In the genomic region with DNA sequence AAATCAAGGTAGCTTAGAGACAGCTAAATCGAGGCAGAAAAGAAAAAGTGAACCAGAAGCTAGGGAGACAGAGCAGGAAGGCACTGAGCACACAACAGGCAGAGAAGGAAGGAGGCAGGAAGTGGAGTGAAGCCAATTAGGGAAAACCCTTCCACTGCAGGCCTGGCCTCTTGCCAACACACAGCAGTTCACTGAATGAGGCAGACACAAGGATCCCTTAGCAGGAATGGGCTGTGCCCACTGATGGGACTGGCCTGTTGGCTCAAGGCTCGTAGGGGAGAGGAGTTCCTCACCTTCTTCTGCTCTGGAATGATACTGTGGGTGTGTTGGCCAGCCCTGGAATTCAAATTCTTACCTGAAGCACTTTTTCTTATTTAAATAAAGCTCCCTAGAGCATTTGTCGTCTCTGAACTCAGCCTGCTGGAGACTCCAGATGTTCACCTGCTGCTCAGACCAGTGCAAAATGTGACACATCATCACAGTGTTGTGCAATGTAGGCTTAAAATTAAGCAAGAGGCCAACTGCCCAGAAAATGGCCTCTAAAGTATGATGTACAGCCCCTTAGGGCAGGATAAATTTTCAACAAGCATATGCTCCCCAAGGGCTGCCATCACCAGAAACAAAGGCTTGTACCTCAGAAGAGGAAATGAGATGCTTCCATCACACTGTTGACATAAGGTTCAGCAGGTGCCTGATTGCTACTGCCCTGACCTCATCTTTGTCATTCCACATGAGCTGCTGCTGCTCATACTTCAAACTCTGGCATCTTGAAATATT, we compare ENCODE assay signal across 9 cellular contexts.
A peak's percentile ranks its signal among the peaks of the same experiment; 100 is the strongest.
DNase-seq lines count a peak whose midpoint lies in the region; ATAC-seq, FAIRE-seq and TF ChIP-seq lines count a peak whose summit lies in the region.
"Had no signal": no experiment of that assay in that cellular context is flagged by ENCODE, and none has a peak within 500 bp of the region (broad histone marks: within the 10 kb centered on the region; RNA-seq: fewer than 3 reads in every experiment).

No MANE protein-coding gene starts in this region.

- BruUV-seq in IMR-90 (replicated peaks; lab: Mats Ljungman, UMichigan) = no TSS peak

- no peak overlapping the region for H3K56ac ChIP-seq in IMR-90 (ENCODE audit: extremely low read depth, insufficient read depth, low read length)

- H3K9me1 ChIP-seq in IMR-90 (ENCODE audit: insufficient read depth, low read length) = 0 out of 2 replicates have a peak, but pooled peaks cover 4% of the 10 kb centered on the region

- no peak overlapping the region for H2BK20ac ChIP-seq in IMR-90 (ENCODE audit: low read depth, low read length)

- dilution Hi-C loops in IMR-90 (cut with HindIII; ENCODE audit: low sequenced_read_pairs, unreplicated experiment) = no loop called here

- no peak overlapping the region for H3K4ac ChIP-seq in IMR-90 (ENCODE audit: low read depth, low read length)

- no peak overlapping the region for H3K4me3 ChIP-seq in IMR-90 (ENCODE audit: insufficient read depth, low read depth, low read length)
- no peak overlapping the region for H3K4me3 ChIP-seq in kidney (ENCODE audit: low read length in 2 of 2)

- in situ Hi-C loops in IMR-90 (cut with MboI; ENCODE audit: low sequenced_read_pairs) = no loop called here

- ATAC-seq in IMR-90 (ENCODE audit: low read depth) (no peak), GM21723 (IDR thresholded peaks at IDR 0.05; ENCODE audit: unreplicated experiment) (no peak), HG03520 (IDR thresholded peaks at IDR 0.05; ENCODE audit: unreplicated experiment) (no peak)

- DNase-seq in COR-L47 (lab: John Stamatoyannopoulos, UW) = peak; percentile 70
- peak; percentile 16 for DNase-seq in IMR-90
- peak; percentile 10 for DNase-seq in UCSD-AML1 (lab: John Stamatoyannopoulos, UW; ENCODE audit: unreplicated experiment)
- DNase-seq in kidney = peak; percentile 73
- no peak for DNase-seq in NCI-H446 treated with DMSO at 0.1 percent for 48 hours (lab: John Stamatoyannopoulos, UW)
- DNase-seq in ecto neural progenitor cell (ENCODE audit: low spot score) = no peak
- DNase-seq: activated naive CD4-positive, alpha-beta T cell had no signal

- H3K9me3 ChIP-seq in IMR-90 (ENCODE audit: control insufficient read depth, insufficient read depth, low read length) (no peaks in the 10 kb centered on the region), kidney (ENCODE audit: control insufficient read depth in 1 of 2, low read length in 2 of 2) (no peaks in the 10 kb centered on the region)

- H3K27me3 ChIP-seq in IMR-90 (ENCODE audit: control insufficient read depth, insufficient read depth, low read length) = no peaks in the 10 kb centered on the region

- H3K36me3 ChIP-seq in IMR-90 (ENCODE audit: control insufficient read depth, insufficient read depth, low read length) (no peaks in the 10 kb centered on the region), kidney (ENCODE audit: control insufficient read depth in 1 of 2, insufficient read depth in 2 of 2, low read length in 2 of 2) (no peaks in the 10 kb centered on the region)

- no peak for TF ChIP-seq CTCF in IMR-90 (conservative IDR thresholded peaks at IDR 0.05; ENCODE audit: low read depth, low read length)
- no peak for TF ChIP-seq CTCF in kidney (IDR thresholded peaks at IDR 0.05; ENCODE audit: borderline replicate concordance, extremely low read depth, insufficient read depth)

- no peak overlapping the region for H4K8ac ChIP-seq in IMR-90 (ENCODE audit: low read depth in 2 of 2, low read length in 2 of 2)

- intact Hi-C loops in IMR-90 (cut with micrococcal nuclease) = no loop called here
- intact Hi-C loops in kidney (cut with DNase I) = no loop called here

- no peaks in the 10 kb centered on the region for H4K20me1 ChIP-seq in IMR-90 (ENCODE audit: insufficient read depth, low read length)

- H4K91ac ChIP-seq in IMR-90 (ENCODE audit: insufficient read depth, low read depth, low read length) = no peak overlapping the region

- peak overlapping the region; percentile 50 for H2AK9ac ChIP-seq in IMR-90 (replicated peaks; ENCODE audit: low read depth, low read length, poor library complexity)

- H2BK15ac ChIP-seq in IMR-90 (ENCODE audit: low read depth, low read length) = no peak overlapping the region

- no CpG with 5 or more reads among the region's 3 CpGs for WGBS in IMR-90 (ENCODE audit: extremely low coverage in 2 of 2, insufficient read length in 1 of 2), 2 experiments

- H4K5ac ChIP-seq in IMR-90 (ENCODE audit: low read depth, low read length) = no peak overlapping the region

- no peak for TF ChIP-seq RAD21 in IMR-90 (IDR thresholded peaks at IDR 0.05; ENCODE audit: low read length)

- H3K79me1 ChIP-seq in IMR-90 (ENCODE audit: low read depth in 1 of 2, low read length in 2 of 2) = no peaks in the 10 kb centered on the region

- H2BK120ac ChIP-seq in IMR-90 (ENCODE audit: low read depth, low read length) = no peak overlapping the region

- no peak overlapping the region for H2BK5ac ChIP-seq in IMR-90 (ENCODE audit: low read depth, low read length, poor library complexity, severe bottlenecking)

- no peak for TF ChIP-seq POLR2A in IMR-90 (IDR thresholded peaks at IDR 0.05; ENCODE audit: low read depth, low read length)

- POLR2A ChIA-PET in IMR-90 (lab: Charles Lee; ENCODE audit: unreplicated experiment) = no interaction called here

- H3K27ac ChIP-seq in IMR-90 (ENCODE audit: insufficient read depth, low read length) = no peak overlapping the region
- no peak overlapping the region for H3K27ac ChIP-seq in kidney (ENCODE audit: low read depth in 2 of 2, low read length in 2 of 2)

- CTCF ChIA-PET in IMR-90 (lab: Yijun Ruan, JAX) = interaction anchor here (0.6 kb wide), 2 partner anchors 9 to 549 kb away, joined by 3 read pairs; no protein-coding TSS in a partner anchor

- H3K9ac ChIP-seq in IMR-90 (ENCODE audit: low read depth, low read length) (no peak overlapping the region), kidney (ENCODE audit: low read length in 2 of 2) (no peak overlapping the region)

- no peak overlapping the region for H3K4me2 ChIP-seq in IMR-90 (ENCODE audit: low read depth, low read length)

- H3K18ac ChIP-seq in IMR-90 (ENCODE audit: low read depth, low read length) = no peak overlapping the region

- H2AFZ ChIP-seq in IMR-90 (replicated peaks; ENCODE audit: low read length, poor library complexity) = peak overlapping the region; percentile 11

- H2AK5ac ChIP-seq in IMR-90 (ENCODE audit: low read depth, low read length) = no peak overlapping the region

- H3K4me1 ChIP-seq in IMR-90 (ENCODE audit: control insufficient read depth, insufficient read depth, low read length) (no peaks in the 10 kb centered on the region), kidney (ENCODE audit: control insufficient read depth in 1 of 2, insufficient read depth in 1 of 2, low read depth in 1 of 2, low read length in 2 of 2) (no peaks in the 10 kb centered on the region)

- no peak for FAIRE-seq in kidney (lab: Jason Lieb, UNC)

- no peak overlapping the region for H3K14ac ChIP-seq in IMR-90 (replicated peaks; ENCODE audit: low read depth, low read length)

- H3K23ac ChIP-seq in IMR-90 (ENCODE audit: low read depth, low read length) = no peak overlapping the region

TF ChIP-seq in IMR-90, 13 proteins besides CTCF, POLR2A, EP300 and RAD21:
- no peak for TF ChIP-seq RCOR1 (IDR thresholded peaks at IDR 0.05; ENCODE audit: insufficient replicate concordance, low read length)
- no peak for TF ChIP-seq RFX5 (IDR thresholded peaks at IDR 0.05; ENCODE audit: low read depth, low read length)
- peak; percentile 90 for TF ChIP-seq CEBPB (IDR thresholded peaks at IDR 0.05; ENCODE audit: low read depth, low read length)
- TF ChIP-seq CHD1 (IDR thresholded peaks at IDR 0.05; ENCODE audit: low read depth, low read length) = no peak

Comparison
In these comparisons a context has a peak if more than half of its experiments do, and no peak if none do; other contexts are left out.
1. DNase-seq: peak in COR-L47 (single experiment), IMR-90 (single experiment), UCSD-AML1 (single experiment) and kidney (single experiment); none in NCI-H446 treated with DMSO at 0.1 percent for 48 hours (single experiment) and ecto neural progenitor cell (single experiment).